In genomic region chr15:58743161-58743502, GRCh38 we compare ENCODE assay signal across 18 cellular contexts. TPM values are rescaled to one million over a fixed set of nuclear protein-coding genes. Genes with fewer than 3 reads are reported as not detected.
DNase-seq lines count a peak whose midpoint lies in the region; ATAC-seq and TF ChIP-seq lines count a peak whose summit lies in the region.
"Had no signal": no experiment of that assay in that cellular context is flagged by ENCODE, and none has a peak within 500 bp of the region (broad histone marks: within the 10 kb centered on the region; RNA-seq: fewer than 3 reads in every experiment).

No MANE protein-coding gene starts in this region.

- DNase-seq in NCI-H526 treated with DMSO at 0.1 percent for 48 hours (lab: John Stamatoyannopoulos, UW) (peak; percentile 39), NCI-H526 (lab: John Stamatoyannopoulos, UW) (no peak), endodermal cell (no peak), left lobe of liver (ENCODE audit: low spot score) (no peak), PC-9 (no peak), NOMO-1 (lab: John Stamatoyannopoulos, UW; ENCODE audit: unreplicated experiment in 2 of 2) (no peak), GM20000 (ENCODE audit: low spot score) (no peak)
- DNase-seq: activated CD4-positive, alpha-beta T cell treated with anti-CD3 and anti-CD28 coated beads for 4 hours; activated effector memory CD4-positive, alpha-beta T cell treated with anti-CD3 and anti-CD28 coated beads, Interleukin-2, amount 50 U/mL, for 16 hours; HFFc6; hypothalamus; kidney; NCI-H1105 treated with DMSO at 0.1 percent for 48 hours; NCI-H510A treated with DMSO at 0.1 percent for 48 hours; upper lobe of right lung had no signal

- no peak overlapping the region for H3K27ac ChIP-seq in endodermal cell (ENCODE audit: low read depth, low read length)
- no peak overlapping the region for H3K27ac ChIP-seq in PC-9
- H3K27ac ChIP-seq: 22Rv1, upper lobe of right lung had no signal

- H3K27me3 ChIP-seq in endodermal cell (ENCODE audit: control insufficient read depth, insufficient read depth, low read length, poor library complexity, severe bottlenecking) = no peaks in the 10 kb centered on the region
- no peaks in the 10 kb centered on the region for H3K27me3 ChIP-seq in skeletal muscle satellite cell (ENCODE audit: control insufficient read depth, insufficient read depth, low read length)
- no peaks in the 10 kb centered on the region for H3K27me3 ChIP-seq in PC-9 (ENCODE audit: insufficient read depth, low read depth)
- H3K27me3 ChIP-seq: upper lobe of right lung had no signal

- TF ChIP-seq CTCF in endodermal cell (conservative IDR thresholded peaks at IDR 0.05) (no peak), PC-9 (conservative IDR thresholded peaks at IDR 0.05) (no peak), GM20000 (IDR thresholded peaks at IDR 0.05; ENCODE audit: extremely low read depth, missing control alignments) (no peak)

- H3K4me1 ChIP-seq in endodermal cell (ENCODE audit: control insufficient read depth, insufficient read depth, low read length) = peaks cover 4% of the 10 kb centered on the region
- H3K4me1 ChIP-seq in skeletal muscle satellite cell (ENCODE audit: control insufficient read depth, insufficient read depth, low read length) = peaks cover 36% of the 10 kb centered on the region
- peaks cover 29% of the 10 kb centered on the region for H3K4me1 ChIP-seq in PC-9 (replicated peaks; ENCODE audit: insufficient read depth)

- no peak overlapping the region for H2AFZ ChIP-seq in PC-9

- H3K4me1 Mint-ChIP-seq in endodermal cell = peaks cover 50% of the 10 kb centered on the region

- H3K4me2 ChIP-seq in skeletal muscle satellite cell (ENCODE audit: low read length) = no peak overlapping the region
- no peak overlapping the region for H3K4me2 ChIP-seq in PC-9

- H3K4me3 Mint-ChIP-seq in endodermal cell = no peak overlapping the region
- H3K4me3 Mint-ChIP-seq: HFFc6, mesothelial cell of epicardium had no signal

- peaks cover 14% of the 10 kb centered on the region for H4K20me1 ChIP-seq in PC-9 (ENCODE audit: insufficient read depth)

- no TSS peak for BruUV-seq in PC-9 (replicated peaks; lab: Mats Ljungman, UMichigan)

- H3K9me3 ChIP-seq in endodermal cell (ENCODE audit: control insufficient read depth, low read length) (no peaks in the 10 kb centered on the region), skeletal muscle satellite cell (replicated peaks; ENCODE audit: low read length) (no peaks in the 10 kb centered on the region), PC-9 (ENCODE audit: insufficient read depth, low read depth) (no peaks in the 10 kb centered on the region)
- H3K9me3 ChIP-seq: upper lobe of right lung had no signal

- H3K36me3 Mint-ChIP-seq in endodermal cell (ENCODE audit: low read depth) = no peaks in the 10 kb centered on the region
- H3K36me3 Mint-ChIP-seq: mesothelial cell of epicardium had no signal

- no peaks in the 10 kb centered on the region for H3K9me2 ChIP-seq in PC-9 (ENCODE audit: insufficient read depth)

- intact Hi-C loops in PC-9 (cut with micrococcal nuclease; ENCODE audit: unreplicated experiment) = no loop called here

- no peaks in the 10 kb centered on the region for H3K27me3 Mint-ChIP-seq in endodermal cell (ENCODE audit: insufficient read depth)

- H3K9me3 Mint-ChIP-seq in endodermal cell = no peaks in the 10 kb centered on the region
- H3K9me3 Mint-ChIP-seq: HFFc6, mesothelial cell of epicardium had no signal

- H3K36me3 ChIP-seq in endodermal cell (ENCODE audit: control insufficient read depth, insufficient read depth, low read length) (no peaks in the 10 kb centered on the region), skeletal muscle satellite cell (ENCODE audit: insufficient read depth, low read length) (no peaks in the 10 kb centered on the region), PC-9 (ENCODE audit: low read depth) (no peaks in the 10 kb centered on the region)
- H3K36me3 ChIP-seq: upper lobe of right lung had no signal

- H3K4me3 ChIP-seq in endodermal cell (ENCODE audit: low read length) = no peak overlapping the region
- H3K4me3 ChIP-seq in skeletal muscle satellite cell (ENCODE audit: low read length) = no peak overlapping the region
- H3K4me3 ChIP-seq in PC-9 = no peak overlapping the region
- H3K4me3 ChIP-seq: upper lobe of right lung had no signal

- no peaks in the 10 kb centered on the region; the same call in 1 of the 2 replicates for H3F3A ChIP-seq in PC-9 (ENCODE audit: insufficient read depth, low read depth)

- CTCF ChIA-PET in PC-9 (lab: Charles Lee) = no interaction called here

- 93 to 100% methylated on average over 3 of the region's 3 CpGs for WGBS in endodermal cell (ENCODE audit: insufficient coverage in 1 of 2, insufficient read length in 1 of 2), 2 experiments

- ATAC-seq in left lobe of liver = peak; percentile 36

- H3K27ac Mint-ChIP-seq in endodermal cell = peak overlapping the region; percentile 35
- H3K27ac Mint-ChIP-seq: HFFc6 had no signal

- H3K9ac ChIP-seq in endodermal cell (ENCODE audit: extremely low read depth, low read length, poor library complexity, severe bottlenecking) (no peak overlapping the region), skeletal muscle satellite cell (ENCODE audit: low read depth, low read length) (peak overlapping the region; percentile 23)

- peaks cover 98% of the 10 kb centered on the region for H3K79me2 ChIP-seq in PC-9 (ENCODE audit: low read depth)

- POLR2A ChIA-PET in PC-9 (lab: Charles Lee; ENCODE audit: unreplicated experiment) = no interaction called here

RNA-seq across cellular contexts. Expression of gene ADAM10, which starts 6.4 kb away (rescaled TPM):
- total RNA-seq in endodermal cell (100 to 1,000 TPM; 191 to 211 TPM), left lobe of liver (36.6 TPM), PC-9 (2021) (160 and 239 TPM in 2 replicates)
- polyA plus RNA-seq in endodermal cell (2013, experiment 1 of 2) = 168 TPM
- polyA plus RNA-seq in endodermal cell (2013, experiment 2 of 2) = 155 TPM
- total RNA-seq in skeletal muscle satellite cell (2012; rRNA removed) = 55.5 and 77.6 TPM in 2 replicates

RNA-seq across cellular contexts. Expression of gene MINDY2, which starts 28.0 kb away (rescaled TPM):
- total RNA-seq in endodermal cell (10 to 100 TPM; 26.6 to 32.5 TPM), left lobe of liver (5.5 TPM), PC-9 (2021) (18.4 and 22.8 TPM in 2 replicates)
- polyA plus RNA-seq in endodermal cell (2013, experiment 1 of 2) = 9.8 TPM
- polyA plus RNA-seq in endodermal cell (2013, experiment 2 of 2) = 11.1 TPM
- 11.4 and 13.7 TPM in 2 replicates for total RNA-seq in skeletal muscle satellite cell (2012; rRNA removed)
